8 cellular contexts compared by ENCODE assay signal in the genomic region with DNA sequence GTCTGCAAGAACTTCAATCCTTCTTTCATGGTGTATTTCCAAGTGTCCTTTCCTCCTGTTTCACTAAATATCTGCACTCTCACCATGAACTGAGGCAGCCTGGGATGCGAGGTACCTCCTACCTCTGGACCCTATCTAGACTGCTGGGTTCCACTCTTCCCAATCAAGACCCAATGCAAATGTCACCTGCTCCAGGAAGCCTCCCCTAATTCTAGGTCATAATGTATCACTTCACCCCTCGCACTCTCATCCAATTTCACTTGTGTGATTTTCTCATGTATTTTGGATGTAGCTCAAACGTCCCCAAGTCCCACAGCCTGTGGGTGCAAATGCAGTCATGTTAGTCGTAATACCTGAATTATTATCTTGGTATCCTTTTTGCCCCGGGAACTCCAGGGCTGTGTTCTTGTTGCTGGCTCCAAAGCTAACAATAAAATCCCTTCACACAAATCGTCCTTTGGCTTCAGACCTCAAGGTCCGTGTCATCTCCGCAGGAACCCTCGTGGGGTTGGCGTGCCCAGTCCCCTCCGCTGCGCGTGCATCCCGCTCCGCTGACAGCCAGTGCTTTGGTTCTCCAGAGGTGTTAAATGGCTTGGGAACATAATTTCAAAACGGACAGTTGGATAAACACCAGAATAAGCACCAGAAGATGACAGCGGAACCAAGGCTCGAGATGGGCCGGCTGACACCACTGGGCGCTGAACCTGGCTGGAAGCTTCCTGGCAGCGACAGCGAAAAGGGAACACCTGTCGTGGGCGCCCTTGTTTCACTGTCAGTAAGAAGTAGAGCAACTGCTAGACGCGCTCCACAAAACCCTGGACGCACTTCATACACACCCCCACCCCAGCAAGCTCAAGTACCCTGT. TPM values are rescaled to one million over a fixed set of nuclear protein-coding genes. Genes with fewer than 3 reads are reported as not detected.
A peak's percentile ranks its signal among the peaks of the same experiment; 100 is the strongest.
DNase-seq lines count a peak whose midpoint lies in the region; ATAC-seq and TF ChIP-seq lines count a peak whose summit lies in the region.

No MANE protein-coding gene starts in this region.

- H3K4me3 ChIP-seq in breast epithelium (peak overlapping the region; percentile 72 to 99 (median 94)), mucosa of rectum (ENCODE audit: low read length in 2 of 2) (peak overlapping the region; percentile 66)

- peak overlapping the region; percentile 38 for H3K27ac Mint-ChIP-seq in stimulated activated naive CD8-positive, alpha-beta T cell treated with anti-CD3 and anti-CD28 coated beads, Interleukin-15, Interleukin-2, amounts not matched to agents 100 ng/mL and 50 ng/mL, for 24 hours

- H3K27ac ChIP-seq in breast epithelium = peak overlapping the region; percentile 96 to 98
- H3K27ac ChIP-seq in mucosa of rectum (ENCODE audit: low read depth in 2 of 2, low read length in 2 of 2) = peak overlapping the region in 1 of 2 donors; percentile 79

- H3K27me3 ChIP-seq in breast epithelium (no peaks in the 10 kb centered on the region), mucosa of rectum (ENCODE audit: control insufficient read depth in 2 of 2, insufficient read depth in 2 of 2, low read length in 2 of 2) (no peaks in the 10 kb centered on the region)

- no peak for ATAC-seq in stimulated activated naive CD8-positive, alpha-beta T cell treated with anti-CD3 and anti-CD28 coated beads, Interleukin-15, Interleukin-2, amounts not matched to agents 100 U/mL and 50 U/mL, for 24 hours
- ATAC-seq in GM18873 (IDR thresholded peaks at IDR 0.05; ENCODE audit: low FRiP score, unreplicated experiment) = no peak

- no peak for TF ChIP-seq CTCF in breast epithelium (IDR thresholded peaks at IDR 0.05)

- peaks cover 5% of the 10 kb centered on the region for H3K36me3 Mint-ChIP-seq in stimulated activated naive CD8-positive, alpha-beta T cell treated with anti-CD3 and anti-CD28 coated beads, Interleukin-15, Interleukin-2, amounts not matched to agents 100 ng/mL and 50 ng/mL, for 24 hours (ENCODE audit: low read depth)

- H3K9me3 Mint-ChIP-seq in stimulated activated naive CD8-positive, alpha-beta T cell treated with anti-CD3 and anti-CD28 coated beads, Interleukin-15, Interleukin-2, amounts not matched to agents 100 ng/mL and 50 ng/mL, for 24 hours = peaks cover 7% of the 10 kb centered on the region

- DNase-seq in stimulated activated naive CD8-positive, alpha-beta T cell treated with anti-CD3 and anti-CD28 coated beads, Interleukin-15, Interleukin-2, amounts not matched to agents 100 U/mL and 50 U/mL, for 24 hours = no peak
- peak in 1 of 2 donors; percentile 50 for DNase-seq in breast epithelium (ENCODE audit: low spot score in 2 of 2)
- no peak for DNase-seq in cortex of kidney (lab: John Stamatoyannopoulos, UW)
- DNase-seq in CD1c-positive myeloid dendritic cell (ENCODE audit: extremely low spot score) = no peak
- no peak for DNase-seq in SW480 (ENCODE audit: low spot score)

- H3K4me1 Mint-ChIP-seq in stimulated activated naive CD8-positive, alpha-beta T cell treated with anti-CD3 and anti-CD28 coated beads, Interleukin-15, Interleukin-2, amounts not matched to agents 100 ng/mL and 50 ng/mL, for 24 hours (ENCODE audit: low read depth) = peaks cover 75% of the 10 kb centered on the region

- H3K9me3 ChIP-seq in breast epithelium = peaks cover 0 to 4% of the 10 kb centered on the region in 2 donors
- H3K9me3 ChIP-seq in mucosa of rectum (ENCODE audit: control insufficient read depth in 2 of 2, low read length in 2 of 2) = no peaks in the 10 kb centered on the region

- H3K4me1 ChIP-seq in breast epithelium (no peaks in the 10 kb centered on the region), mucosa of rectum (ENCODE audit: control insufficient read depth in 2 of 2, insufficient read depth in 2 of 2, low read length in 2 of 2) (peaks cover 21 to 35% of the 10 kb centered on the region in 2 donors)

- H3K36me3 ChIP-seq in breast epithelium (no peaks in the 10 kb centered on the region), mucosa of rectum (ENCODE audit: control insufficient read depth in 2 of 2, insufficient read depth in 2 of 2, low read length in 2 of 2) (no peaks in the 10 kb centered on the region)

- H3K9ac ChIP-seq in mucosa of rectum (ENCODE audit: low read depth in 1 of 2, low read length in 2 of 2) = peak overlapping the region in 1 of 2 donors; percentile 16

- TF ChIP-seq POLR2A in breast epithelium (IDR thresholded peaks at IDR 0.05) = no peak

- intact Hi-C loops in breast epithelium (cut with DNase I; ENCODE audit: low total_unique reads) = no loop called here

- H3K27me3 Mint-ChIP-seq in stimulated activated naive CD8-positive, alpha-beta T cell treated with anti-CD3 and anti-CD28 coated beads, Interleukin-15, Interleukin-2, amounts not matched to agents 100 ng/mL and 50 ng/mL, for 24 hours = no peaks in the 10 kb centered on the region

- H3K4me3 Mint-ChIP-seq in stimulated activated naive CD8-positive, alpha-beta T cell treated with anti-CD3 and anti-CD28 coated beads, Interleukin-15, Interleukin-2, amounts not matched to agents 100 ng/mL and 50 ng/mL, for 24 hours = peak overlapping the region; percentile 17

RNA-seq across cellular contexts. Expression of a gene that starts 1.0 kb away (rescaled TPM):
- 10 to 100 TPM; 31.8 to 65.3 (median 42.3) TPM for total RNA-seq in breast epithelium
